ENCODE assay signal across 1 cellular context in the genomic region with DNA sequence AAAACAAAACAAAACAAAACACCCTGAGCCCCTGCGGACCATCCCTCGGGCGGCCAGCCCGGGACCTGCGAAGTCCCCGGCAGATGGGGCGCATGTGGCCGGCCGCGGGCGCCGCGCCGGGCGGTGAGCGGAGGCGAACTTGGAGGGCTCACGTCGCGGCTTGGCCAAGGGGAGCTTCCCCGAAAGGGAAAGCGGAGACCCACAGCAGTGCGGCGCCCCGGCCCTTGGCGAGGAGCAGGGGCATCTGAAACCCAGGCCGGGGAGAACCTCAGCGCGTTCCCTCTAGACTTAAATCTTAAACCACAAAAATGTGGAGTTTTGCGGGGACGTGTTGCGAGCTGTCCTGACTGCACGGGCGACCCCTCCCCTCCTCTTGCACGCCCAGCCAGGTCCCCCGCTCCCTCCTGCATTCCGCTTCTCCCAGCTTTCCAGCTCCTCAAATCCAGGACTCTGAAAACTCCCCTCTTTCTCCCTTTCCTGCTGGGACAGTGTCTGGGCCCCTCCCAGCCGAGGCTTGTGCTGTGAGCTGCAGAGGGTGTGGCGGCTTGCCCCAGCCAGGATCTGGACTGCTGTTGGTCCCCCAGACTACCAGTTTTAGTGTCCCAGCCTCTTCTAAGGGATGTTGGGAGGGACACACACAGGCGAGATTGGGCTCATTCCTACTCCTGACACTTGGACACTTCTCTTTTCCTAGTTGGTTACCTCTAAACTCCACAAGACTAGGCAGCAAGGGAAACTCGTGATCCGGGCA.
TF ChIP-seq lines count a peak whose summit lies in the region.

No MANE protein-coding gene starts in this region.

TF ChIP-seq in GM12878, 131 proteins besides CTCF, POLR2A, EP300 and RAD21 (continued from another document):
- TF ChIP-seq, protein P1, sequence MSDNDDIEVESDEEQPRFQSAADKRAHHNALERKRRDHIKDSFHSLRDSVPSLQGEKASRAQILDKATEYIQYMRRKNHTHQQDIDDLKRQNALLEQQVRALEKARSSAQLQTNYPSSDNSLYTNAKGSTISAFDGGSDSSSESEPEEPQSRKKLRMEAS (IDR thresholded peaks at IDR 0.05; ENCODE audit: low read depth, low read length) = peak; percentile 41; the same call in 1 of the 2 replicates
TF ChIP-seq in GM12878: peak in this region for 5.
